ENCODE assay signal across 1 cellular context in genomic region chr2:196607896-196608295, GRCh38.
TF ChIP-seq lines count a peak whose summit lies in the region.

No MANE protein-coding gene starts in this region.

TF ChIP-seq in HCT116, 20 proteins besides CTCF, POLR2A, EP300 and RAD21:
- TF ChIP-seq CEBPB (IDR thresholded peaks at IDR 0.05; ENCODE audit: low read depth) (peak; percentile 82), FOSL1 (IDR thresholded peaks at IDR 0.05; ENCODE audit: low read depth) (0 out of 2 replicates have a peak, but pooled peaks have one; percentile 19)
